Comparison of ENCODE assay signal across 27 cellular contexts in genomic region chr12:45974883-45975282, GRCh38. TPM values are rescaled to one million over a fixed set of nuclear protein-coding genes. Genes with fewer than 3 reads are reported as not detected.
DNase-seq lines count a peak whose midpoint lies in the region; ATAC-seq and TF ChIP-seq lines count a peak whose summit lies in the region.
"Had no signal": no experiment of that assay in that cellular context is flagged by ENCODE, and none has a peak within 500 bp of the region (broad histone marks: within the 10 kb centered on the region; RNA-seq: fewer than 3 reads in every experiment).

No MANE protein-coding gene starts in this region.

- no peak overlapping the region for H3K14ac ChIP-seq in trophoblast cell (ENCODE audit: low read length)
- no peak overlapping the region for H3K14ac ChIP-seq in neuronal stem cell (ENCODE audit: low read length)

- H2BK5ac ChIP-seq in trophoblast cell (ENCODE audit: low read depth, low read length, poor library complexity): no peak overlapping the region
- H2BK5ac ChIP-seq in neuronal stem cell (ENCODE audit: low read length): no peak overlapping the region

- H3F3A ChIP-seq in PC-3 (ENCODE audit: low read length, unreplicated experiment): no peaks in the 10 kb centered on the region

- H3K79me2 ChIP-seq in OCI-LY7 (ENCODE audit: insufficient read depth, low read depth, low read length): peaks cover 99% of the 10 kb centered on the region
- peaks cover 4% of the 10 kb centered on the region for H3K79me2 ChIP-seq in trophoblast cell (ENCODE audit: control insufficient read depth, insufficient read depth, low read length, poor library complexity)
- peaks cover 97% of the 10 kb centered on the region for H3K79me2 ChIP-seq in PC-3 (ENCODE audit: low read length)

- H3K18ac ChIP-seq in trophoblast cell (ENCODE audit: low read length) (no peak overlapping the region), neuronal stem cell (ENCODE audit: low read length) (no peak overlapping the region)

- H2BK120ac ChIP-seq in trophoblast cell (ENCODE audit: insufficient read depth, low read length, poor library complexity): no peak overlapping the region
- H2BK120ac ChIP-seq in neuronal stem cell (ENCODE audit: low read depth, low read length): no peak overlapping the region

- H4K91ac ChIP-seq in trophoblast cell (ENCODE audit: low read depth, low read length): no peak overlapping the region
- no peak overlapping the region for H4K91ac ChIP-seq in neuronal stem cell (ENCODE audit: low read depth, low read length, poor library complexity)

- peaks cover 75% of the 10 kb centered on the region for H3K36me3 Mint-ChIP-seq in Caco-2 (ENCODE audit: insufficient read depth, unreplicated experiment)

- H3K4ac ChIP-seq in trophoblast cell (ENCODE audit: low read depth, low read length) (peak overlapping the region; percentile 62), neuronal stem cell (ENCODE audit: low read length) (no peak overlapping the region)

- no peaks in the 10 kb centered on the region for H3K27me3 Mint-ChIP-seq in Caco-2 (ENCODE audit: insufficient read depth, unreplicated experiment)

- H3K23ac ChIP-seq in trophoblast cell (ENCODE audit: low read length): no peak overlapping the region
- H3K23ac ChIP-seq in neuronal stem cell (ENCODE audit: low read depth, low read length, poor library complexity): no peak overlapping the region

- no peak overlapping the region for H3K27ac ChIP-seq in OCI-LY7 (ENCODE audit: low read depth, low read length, poor library complexity, severe bottlenecking)
- H3K27ac ChIP-seq in left ventricle myocardium inferior (replicated peaks): peak overlapping the region; percentile 67
- no peak overlapping the region for H3K27ac ChIP-seq in trophoblast cell (ENCODE audit: low read depth, low read length)
- H3K27ac ChIP-seq in PC-3 (ENCODE audit: low read length): no peak overlapping the region
- H3K27ac ChIP-seq in neuronal stem cell (replicated peaks; ENCODE audit: low read length): no peak overlapping the region
- H3K27ac ChIP-seq: BLaER1 treated with 17β-estradiol and CSF1 and Interleukin-3, amounts not matched to agents 10 nM and 100 nM; KMS-11; prostate gland; upper lobe of right lung had no signal

- no peaks in the 10 kb centered on the region for H3K36me3 ChIP-seq in Caco-2 (ENCODE audit: control insufficient read depth, insufficient read depth, low read length)
- H3K36me3 ChIP-seq in OCI-LY7 (ENCODE audit: insufficient read depth, low read length): peaks cover 89% of the 10 kb centered on the region
- H3K36me3 ChIP-seq in left ventricle myocardium inferior: peaks cover 3% of the 10 kb centered on the region
- peaks cover 0 to 3% of the 10 kb centered on the region in 2 experiments for H3K36me3 ChIP-seq in trophoblast cell (ENCODE audit: control insufficient read depth in 1 of 2, insufficient read depth in 2 of 2, low read length in 2 of 2)
- peaks cover 34% of the 10 kb centered on the region for H3K36me3 ChIP-seq in PC-3 (ENCODE audit: low read depth, low read length)
- H3K36me3 ChIP-seq in neuronal stem cell (replicated peaks in 1 of 2; ENCODE audit: control insufficient read depth in 2 of 2, insufficient read depth in 2 of 2, low read length in 2 of 2): peaks cover 4 to 55% of the 10 kb centered on the region in 2 donors
- H3K36me3 ChIP-seq: gastroesophageal sphincter, prostate gland, upper lobe of right lung had no signal

- H3K4me2 ChIP-seq in OCI-LY7 (ENCODE audit: low read length) (no peak overlapping the region), trophoblast cell (ENCODE audit: low read length) (no peak overlapping the region), PC-3 (ENCODE audit: low read length) (no peak overlapping the region), neuronal stem cell (ENCODE audit: insufficient read depth, low read length, poor library complexity, severe bottlenecking) (no peak overlapping the region)
- H3K4me2 ChIP-seq: KMS-11 had no signal

- peaks cover 26% of the 10 kb centered on the region; the same call in 1 of the 2 replicates for H4K20me1 ChIP-seq in OCI-LY7 (ENCODE audit: insufficient read depth, low read length)
- peaks cover 61% of the 10 kb centered on the region for H4K20me1 ChIP-seq in PC-3 (ENCODE audit: low read length)

- H3K9me2 ChIP-seq in OCI-LY7 (ENCODE audit: insufficient read depth, low read length) (no peaks in the 10 kb centered on the region), PC-3 (replicated peaks; ENCODE audit: low read length) (no peaks in the 10 kb centered on the region)

- H3K4me1 Mint-ChIP-seq in Caco-2 (ENCODE audit: low read depth, unreplicated experiment): peaks cover 73% of the 10 kb centered on the region

- TF ChIP-seq CTCF in Caco-2 (IDR thresholded peaks at IDR 0.05; ENCODE audit: insufficient read depth in 1 of 2, low read depth in 1 of 2, low read length in 1 of 2, severe bottlenecking in 1 of 2, unreplicated experiment in 1 of 2) (no peak), OCI-LY7 (conservative IDR thresholded peaks at IDR 0.05; ENCODE audit: low read length) (no peak), left ventricle myocardium inferior (IDR thresholded peaks at IDR 0.05; ENCODE audit: borderline replicate concordance) (no peak), PC-3 (conservative IDR thresholded peaks at IDR 0.05; ENCODE audit: low read depth, low read length) (no peak)

- no peak for ATAC-seq in PC-3
- ATAC-seq: activated CD8-positive, alpha-beta T cell treated with anti-CD3 and anti-CD28 coated beads, Interleukin-2, amount 10 ng/mL, durations not matched to agents 7 days and 5 days; gastroesophageal sphincter; upper lobe of right lung had no signal

- no peak for DNase-seq in Caco-2
- no peak for DNase-seq in OCI-LY7 (ENCODE audit: low spot score)
- no peak for DNase-seq in left ventricle myocardium inferior
- DNase-seq in trophoblast cell: peak in 1 of 2 donors; percentile 63
- DNase-seq in NCI-H69 (lab: John Stamatoyannopoulos, UW): no peak
- no peak for DNase-seq in PC-3
- no peak for DNase-seq in activated CD4-positive, alpha-beta T cell treated with anti-CD3 and anti-CD28 coated beads for 4 hours
- no peak for DNase-seq in neuronal stem cell (ENCODE audit: low spot score)
- DNase-seq: activated CD4-positive, CD25-positive, alpha-beta regulatory T cell treated with anti-CD3 and anti-CD28 coated beads, Interleukin-2, amount 50 U/mL, for 72 hours; activated CD8-positive, alpha-beta T cell treated with anti-CD3 and anti-CD28 coated beads, Interleukin-2, amount 10 ng/mL, durations not matched to agents 7 days and 5 days; activated effector memory CD4-positive, alpha-beta T cell treated with Interleukin-2 at 50 U/mL for 16 hours; body of pancreas; DND-41; MM.1S; NCI-H1417; NCI-H2081; NCI-H748 treated with DMSO at 0.1 percent for 48 hours; stimulated activated CD8-positive, alpha-beta memory T cell treated with anti-CD3 and anti-CD28 coated beads, Interleukin-4, amount 100 ng/mL, for 48 hours; substantia nigra; T-helper 1 cell; upper lobe of right lung had no signal

- H4K8ac ChIP-seq in trophoblast cell (ENCODE audit: low read depth, low read length) (no peak overlapping the region), neuronal stem cell (ENCODE audit: low read depth, low read length) (no peak overlapping the region)

- H3K4me3 Mint-ChIP-seq in Caco-2 (ENCODE audit: unreplicated experiment): peak overlapping the region; percentile 76
- H3K4me3 Mint-ChIP-seq: activated CD8-positive, alpha-beta T cell treated with anti-CD3 and anti-CD28 coated beads, Interleukin-2, amount 10 ng/mL, durations not matched to agents 7 days and 5 days; neural crest cell had no signal

- BruUV-seq in Caco-2 (replicated peaks; lab: Mats Ljungman, UMichigan): no TSS peak
- TSS peak; percentile 4 for BruUV-seq in OCI-LY7 (replicated peaks; lab: Mats Ljungman, UMichigan)
- BruUV-seq in PC-3 (replicated peaks; lab: Mats Ljungman, UMichigan): no TSS peak

- no peak overlapping the region for H4K12ac ChIP-seq in trophoblast cell (ENCODE audit: low read depth, low read length)

- no peak overlapping the region for H2AFZ ChIP-seq in OCI-LY7 (ENCODE audit: low read length)
- no peak overlapping the region for H2AFZ ChIP-seq in trophoblast cell (ENCODE audit: insufficient read depth, low read length, poor library complexity)
- H2AFZ ChIP-seq in PC-3 (ENCODE audit: low read length): no peak overlapping the region
- no peak overlapping the region for H2AFZ ChIP-seq in neuronal stem cell (ENCODE audit: low read length)

- POLR2A ChIA-PET in Caco-2 (lab: Charles Lee) (no interaction called here), OCI-LY7 (lab: Charles Lee) (interaction anchor here (0.9 to 2.0 kb wide), 2 partner anchors 11 to 62 kb away, joined by 3 to 5 read pairs; no protein-coding TSS in a partner anchor), PC-3 (lab: Charles Lee; ENCODE audit: unreplicated experiment) (no interaction called here)

- peaks cover 87% of the 10 kb centered on the region for H3K4me1 ChIP-seq in Caco-2
- H3K4me1 ChIP-seq in OCI-LY7 (ENCODE audit: insufficient read depth, low read length, poor library complexity, severe bottlenecking): no peaks in the 10 kb centered on the region
- peaks cover 97% of the 10 kb centered on the region for H3K4me1 ChIP-seq in left ventricle myocardium inferior
- H3K4me1 ChIP-seq in trophoblast cell (ENCODE audit: control insufficient read depth in 1 of 2, insufficient read depth in 2 of 2, low read length in 2 of 2): peaks cover 3 to 8% of the 10 kb centered on the region in 2 experiments
- H3K4me1 ChIP-seq in PC-3 (ENCODE audit: insufficient read depth, low read length): no peaks in the 10 kb centered on the region; the same call in 1 of the 2 replicates
- H3K4me1 ChIP-seq in neuronal stem cell (ENCODE audit: control insufficient read depth in 2 of 2, insufficient read depth in 1 of 2, low read depth in 1 of 2, low read length in 2 of 2): no peaks in the 10 kb centered on the region
- H3K4me1 ChIP-seq: prostate gland had no signal

- peak overlapping the region; percentile 96 for H3K27ac Mint-ChIP-seq in Caco-2 (ENCODE audit: unreplicated experiment)
- H3K27ac Mint-ChIP-seq: activated CD8-positive, alpha-beta T cell treated with anti-CD3 and anti-CD28 coated beads, Interleukin-2, amount 10 ng/mL, durations not matched to agents 7 days and 5 days had no signal

- CTCF ChIA-PET in Caco-2 (lab: Charles Lee): no interaction called here
- CTCF ChIA-PET in OCI-LY7 (lab: Charles Lee; ENCODE audit: unreplicated experiment): no interaction called here
- CTCF ChIA-PET in PC-3 (lab: Charles Lee): no interaction called here

- no peak overlapping the region for H2BK15ac ChIP-seq in neuronal stem cell (ENCODE audit: low read length)

- no peak overlapping the region for H2AK5ac ChIP-seq in trophoblast cell (ENCODE audit: low read length)
- no peak overlapping the region for H2AK5ac ChIP-seq in neuronal stem cell (ENCODE audit: low read depth, low read length)

- intact Hi-C loops in Caco-2 (cut with micrococcal nuclease; ENCODE audit: unreplicated experiment): loop anchor here (1.0 to 5.0 kb wide), 2 partner anchors 15 to 287 kb away; partner anchors contain the start of gene SCAF11
- intact Hi-C loops in OCI-LY7 (cut with micrococcal nuclease; ENCODE audit: unreplicated experiment): no loop called here
- intact Hi-C loops in left ventricle myocardium inferior (cut with micrococcal nuclease): no loop called here
- intact Hi-C loops in PC-3 (cut with micrococcal nuclease): no loop called here

- H3K9ac ChIP-seq in trophoblast cell (ENCODE audit: low read length): no peak overlapping the region
- no peak overlapping the region for H3K9ac ChIP-seq in PC-3 (ENCODE audit: low read length)
- H3K9ac ChIP-seq in neuronal stem cell (ENCODE audit: low read depth, low read length, poor library complexity): no peak overlapping the region
- H3K9ac ChIP-seq: BLaER1 treated with 17β-estradiol and CSF1 and Interleukin-3, amounts not matched to agents 10 nM and 100 nM; KMS-11 had no signal

- no peak overlapping the region for H2BK12ac ChIP-seq in trophoblast cell (ENCODE audit: low read length)
- no peak overlapping the region for H2BK12ac ChIP-seq in neuronal stem cell (ENCODE audit: low read length)

- H3K4me3 ChIP-seq in Caco-2 (ENCODE audit: low read depth, low read length): no peak overlapping the region
- H3K4me3 ChIP-seq in OCI-LY7 (ENCODE audit: low read depth, low read length, poor library complexity, severe bottlenecking): no peak overlapping the region
- H3K4me3 ChIP-seq in left ventricle myocardium inferior: no peak overlapping the region
- H3K4me3 ChIP-seq in trophoblast cell (ENCODE audit: low read depth, low read length): no peak overlapping the region
- H3K4me3 ChIP-seq in PC-3 (ENCODE audit: low read length): no peak overlapping the region
- no peak overlapping the region for H3K4me3 ChIP-seq in neuronal stem cell (ENCODE audit: low read length in 2 of 2)
- H3K4me3 ChIP-seq: BLaER1 treated with 17β-estradiol and CSF1 and Interleukin-3, amounts not matched to agents 10 nM and 100 nM; body of pancreas; gastroesophageal sphincter; prostate gland; skin epidermis; upper lobe of right lung had no signal

- no peaks in the 10 kb centered on the region for H3K9me3 Mint-ChIP-seq in Caco-2 (ENCODE audit: unreplicated experiment)

- H3K27me3 ChIP-seq in Caco-2 (replicated peaks; ENCODE audit: control insufficient read depth, insufficient read depth, low read length) (no peaks in the 10 kb centered on the region), left ventricle myocardium inferior (ENCODE audit: low read depth) (no peaks in the 10 kb centered on the region), trophoblast cell (ENCODE audit: insufficient read depth, low read length) (no peaks in the 10 kb centered on the region), PC-3 (ENCODE audit: low read length) (no peaks in the 10 kb centered on the region), neuronal stem cell (ENCODE audit: control insufficient read depth in 3 of 3, insufficient read depth in 3 of 3, low read depth in 1 of 3, low read length in 3 of 3) (no peaks in the 10 kb centered on the region)
- H3K27me3 ChIP-seq: BLaER1 treated with 17β-estradiol and CSF1 and Interleukin-3, amounts not matched to agents 10 nM and 100 nM; body of pancreas; gastroesophageal sphincter; upper lobe of right lung had no signal

- no CpG with 5 or more reads among the region's 4 CpGs for WGBS in trophoblast cell (ENCODE audit: extremely low coverage, insufficient coverage, insufficient read length)
- no CpG with 5 or more reads among the region's 4 CpGs for WGBS in neuronal stem cell (ENCODE audit: extremely low coverage in 2 of 2, insufficient read length in 2 of 2, insufficient replicate concordance in 1 of 2), 2 donors

- H3K9me3 ChIP-seq in Caco-2 (no peaks in the 10 kb centered on the region), OCI-LY7 (ENCODE audit: low read length) (peaks cover 20% of the 10 kb centered on the region; the same call in 1 of the 2 replicates), left ventricle myocardium inferior (replicated peaks) (no peaks in the 10 kb centered on the region), trophoblast cell (ENCODE audit: insufficient read depth, low read depth, low read length) (no peaks in the 10 kb centered on the region), PC-3 (ENCODE audit: low read length) (no peaks in the 10 kb centered on the region), neuronal stem cell (replicated peaks in 1 of 2; ENCODE audit: control insufficient read depth in 2 of 2, insufficient read depth in 1 of 2, low read depth in 1 of 2, low read length in 2 of 2) (peaks cover 0 to 29% of the 10 kb centered on the region in 2 donors)
- H3K9me3 ChIP-seq: body of pancreas, gastroesophageal sphincter, prostate gland, upper lobe of right lung had no signal

- H3K79me1 ChIP-seq in trophoblast cell (ENCODE audit: low read length) (no peaks in the 10 kb centered on the region), neuronal stem cell (ENCODE audit: low read depth, low read length) (no peaks in the 10 kb centered on the region)

RNA-seq across cellular contexts. Expression of gene SCAF11, which starts 15.5 kb away (rescaled TPM):
- 285 and 292 TPM in 2 replicates for total RNA-seq in Caco-2 (2022)
- 115 and 130 TPM in 2 replicates for total RNA-seq in OCI-LY7 (2014; rRNA removed; shearing (Covaris generic))
- total RNA-seq in OCI-LY7 (2022): 130 and 151 TPM in 2 replicates
- total RNA-seq in left ventricle myocardium inferior: 90.7 TPM
- 117 and 119 TPM in 2 replicates for polyA plus RNA-seq in trophoblast cell (2013)
- 75.7 and 92.0 TPM in 2 replicates for total RNA-seq in PC-3 (2014; rRNA removed)
- polyA plus RNA-seq in neuronal stem cell (2013, experiment 1 of 2): 57.6 TPM
- polyA plus RNA-seq in neuronal stem cell (2013, experiment 2 of 2): 61.2 TPM
